In the genomic region with DNA sequence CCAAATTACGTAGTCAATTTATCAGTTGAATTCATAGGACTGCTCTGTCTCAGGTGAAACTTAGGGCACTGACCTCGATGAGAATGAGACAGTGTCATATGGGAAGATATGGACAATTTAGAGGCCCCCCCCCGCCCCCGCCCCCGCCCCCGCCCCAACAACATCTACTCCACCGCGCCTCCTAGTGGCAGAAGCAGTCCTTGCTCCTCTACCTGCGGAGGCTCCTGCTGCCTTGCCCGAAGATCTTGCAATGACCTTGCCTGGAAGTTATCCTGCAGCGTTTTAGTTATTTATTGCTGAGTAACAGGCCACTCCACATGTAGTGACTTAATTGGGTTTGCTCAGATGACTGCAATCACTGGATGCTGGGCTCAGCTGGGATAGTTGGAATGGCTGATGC, we compare ENCODE assay signal across 9 cellular contexts. TPM values are rescaled to one million over a fixed set of nuclear protein-coding genes. Genes with fewer than 3 reads are reported as not detected.
A peak's percentile ranks its signal among the peaks of the same experiment; 100 is the strongest.
DNase-seq lines count a peak whose midpoint lies in the region; ATAC-seq and TF ChIP-seq lines count a peak whose summit lies in the region.
"Had no signal": no experiment of that assay in that cellular context is flagged by ENCODE, and none has a peak within 500 bp of the region (broad histone marks: within the 10 kb centered on the region; RNA-seq: fewer than 3 reads in every experiment).

No MANE protein-coding gene starts in this region.

- H3K4me1 Mint-ChIP-seq in stimulated activated naive B cell treated with anti-CD40 and anti-IgM and Interleukin-4, amounts not matched to agents 10 μg/mL and 1 μg/mL and 100 μg/mL, for 72 hours: peaks cover 18 to 32% of the 10 kb centered on the region in 2 donors

- peak overlapping the region; percentile 56 for H3K27ac Mint-ChIP-seq in stimulated activated naive B cell treated with anti-CD40 and anti-IgM and Interleukin-4, amounts not matched to agents 10 μg/mL and 1 μg/mL and 100 μg/mL, for 72 hours

- no peaks in the 10 kb centered on the region for H3K27me3 ChIP-seq in kidney epithelial cell (ENCODE audit: control insufficient read depth, insufficient read depth, low read length)
- H3K27me3 ChIP-seq: SJCRH30 had no signal

- H3K27me3 Mint-ChIP-seq in stimulated activated naive B cell treated with anti-CD40 and anti-IgM and Interleukin-4, amounts not matched to agents 10 μg/mL and 1 μg/mL and 100 μg/mL, for 72 hours: peaks cover 3 to 7% of the 10 kb centered on the region in 2 donors

- no peak overlapping the region for H3K4me3 ChIP-seq in kidney epithelial cell (ENCODE audit: low read depth, low read length)
- H3K4me3 ChIP-seq: SJCRH30 had no signal

- no peaks in the 10 kb centered on the region for H3K36me3 ChIP-seq in kidney epithelial cell (ENCODE audit: control insufficient read depth, insufficient read depth, low read length)

- H3K4me3 Mint-ChIP-seq in stimulated activated naive B cell treated with anti-CD40 and anti-IgM and Interleukin-4, amounts not matched to agents 10 μg/mL and 1 μg/mL and 100 μg/mL, for 72 hours: no peak overlapping the region

- H3K9me3 Mint-ChIP-seq in stimulated activated naive B cell treated with anti-CD40 and anti-IgM and Interleukin-4, amounts not matched to agents 10 μg/mL and 1 μg/mL and 100 μg/mL, for 72 hours: peaks cover 6 to 10% of the 10 kb centered on the region in 2 donors

- peaks cover 24 to 27% of the 10 kb centered on the region in 2 donors for H3K36me3 Mint-ChIP-seq in stimulated activated naive B cell treated with anti-CD40 and anti-IgM and Interleukin-4, amounts not matched to agents 10 μg/mL and 1 μg/mL and 100 μg/mL, for 72 hours

- no peak for ATAC-seq in stimulated activated naive B cell treated with anti-CD40 and anti-IgM and Interleukin-4, amounts not matched to agents 10 μg/mL and 1 μg/mL and 100 μg/mL, for 72 hours (replicated peaks)
- ATAC-seq in GM18517 (IDR thresholded peaks at IDR 0.05; ENCODE audit: unreplicated experiment) (no peak), GM18867 (IDR thresholded peaks at IDR 0.05; ENCODE audit: unreplicated experiment) (no peak)

- TF ChIP-seq CTCF in GM10266 (IDR thresholded peaks at IDR 0.05; ENCODE audit: control insufficient read depth, insufficient read depth, low read depth, missing control alignments) (peak; percentile 39), kidney epithelial cell (IDR thresholded peaks at IDR 0.05; ENCODE audit: insufficient read depth, low read length, poor library complexity, severe bottlenecking) (peak; percentile 53)

- no peak for DNase-seq in GM10266 (ENCODE audit: extremely low spot score)
- DNase-seq in RKO (ENCODE audit: low spot score): peak; percentile 30
- peak; percentile 34 for DNase-seq in activated naive CD8-positive, alpha-beta T cell treated with anti-CD3 and anti-CD28 coated beads, Interleukin-2, amount 50 U/mL, for 16 hours (ENCODE audit: low read depth, low spot score)
- DNase-seq in kidney epithelial cell (ENCODE audit: low read depth): no peak
- no peak for DNase-seq in stimulated activated naive B cell treated with anti-CD40 and anti-IgM and Interleukin-4, amounts not matched to agents 10 μg/mL and 1 μg/mL and 100 μg/mL, for 72 hours
- no peak for DNase-seq in HK-2 (ENCODE audit: unreplicated experiment)

RNA-seq across cellular contexts. Expression of a gene that starts 15.1 kb away (rescaled TPM):
- 466 and 467 TPM in 2 replicates for total RNA-seq in kidney epithelial cell

RNA-seq across cellular contexts. Expression of a gene that starts 51.5 kb away (rescaled TPM):
- 10.3 and 12.7 TPM in 2 replicates for total RNA-seq in kidney epithelial cell

Comparison
In these comparisons a context has a peak if more than half of its experiments do, and no peak if none do; other contexts are left out.
1. DNase-seq: peak in RKO (single experiment) and activated naive CD8-positive, alpha-beta T cell treated with anti-CD3 and anti-CD28 coated beads, Interleukin-2, amount 50 U/mL, for 16 hours (single experiment); none in GM10266 (single experiment), kidney epithelial cell (single experiment), stimulated activated naive B cell treated with anti-CD40 and anti-IgM and Interleukin-4, amounts not matched to agents 10 μg/mL and 1 μg/mL and 100 μg/mL, for 72 hours (single experiment) and HK-2 (single experiment).